ENCODE assay signal across 1 cellular context in genomic region chr1:206612129-206612876, GRCh38.
TF ChIP-seq lines count a peak whose summit lies in the region.

EIF2D (minus strand) TSS chr1:206612465; CDS start chr1:206612342, 123 bp downstream.

TF ChIP-seq in HepG2, 621 proteins besides CTCF, POLR2A, EP300 and RAD21 (continued from another document and continues in another):
- peak; percentile 50; the same call in 1 of the 2 replicates for TF ChIP-seq CAMTA2 (CRISPR knock-in tag; IDR thresholded peaks at IDR 0.05; ENCODE audit: borderline replicate concordance)
- TF ChIP-seq ZNF687 (CRISPR knock-in tag; IDR thresholded peaks at IDR 0.05): peak; percentile 96
- no peak; the same call in 1 of the 2 replicates for TF ChIP-seq NFE2L1 (CRISPR knock-in tag; IDR thresholded peaks at IDR 0.05; ENCODE audit: borderline replicate concordance)
- no peak; the same call in 1 of the 2 replicates for TF ChIP-seq WIZ (CRISPR knock-in tag; IDR thresholded peaks at IDR 0.05)
- peak; percentile 83; the same call in 1 of the 2 replicates for TF ChIP-seq KLF11 (CRISPR knock-in tag; IDR thresholded peaks at IDR 0.05)
- no peak for TF ChIP-seq SMAD9 (CRISPR knock-in tag; IDR thresholded peaks at IDR 0.05)
- TF ChIP-seq GTF3A (CRISPR knock-in tag; conservative IDR thresholded peaks at IDR 0.05): no peak
- peak; percentile 98 for TF ChIP-seq KMT2A (CRISPR knock-in tag; IDR thresholded peaks at IDR 0.05)
- TF ChIP-seq ZFP62 (CRISPR knock-in tag; IDR thresholded peaks at IDR 0.05): no peak
- peak; percentile 57; the same call in 1 of the 2 replicates for TF ChIP-seq GABPA (IDR thresholded peaks at IDR 0.05; ENCODE audit: low read depth, low read length)
- TF ChIP-seq GABPA (CRISPR knock-in tag; IDR thresholded peaks at IDR 0.05; ENCODE audit: low read depth): peak; percentile 79
- TF ChIP-seq ZNF34 (CRISPR knock-in tag; IDR thresholded peaks at IDR 0.05; ENCODE audit: borderline replicate concordance): peak; percentile 95; the same call in 1 of the 2 replicates
- peak; percentile 95 for TF ChIP-seq ZNF407 (CRISPR knock-in tag; IDR thresholded peaks at IDR 0.05; ENCODE audit: not compliant biosample characterization)
- peak; percentile 94 for TF ChIP-seq KMT2B (CRISPR knock-in tag; IDR thresholded peaks at IDR 0.05)
- no peak for TF ChIP-seq USF2 (IDR thresholded peaks at IDR 0.05; ENCODE audit: low read depth, low read length)
- no peak; the same call in 1 of the 2 replicates for TF ChIP-seq USF2 (CRISPR knock-in tag; IDR thresholded peaks at IDR 0.05; ENCODE audit: borderline replicate concordance)
- peak; percentile 87; the same call in 1 of the 3 replicates for TF ChIP-seq MXI1 (IDR thresholded peaks at IDR 0.05; ENCODE audit: borderline replicate concordance, low read depth, low read length)
- no peak for TF ChIP-seq ZNF432 (CRISPR knock-in tag; IDR thresholded peaks at IDR 0.05; ENCODE audit: borderline replicate concordance)
- no peak; the same call in 1 of the 2 replicates for TF ChIP-seq CENPT (CRISPR knock-in tag; IDR thresholded peaks at IDR 0.05; ENCODE audit: low read depth)
- peak; percentile 74 for TF ChIP-seq CHD2 (IDR thresholded peaks at IDR 0.05; ENCODE audit: low read depth, low read length)
- TF ChIP-seq ZNF83 (CRISPR knock-in tag; IDR thresholded peaks at IDR 0.05; ENCODE audit: borderline replicate concordance): 0 out of 2 replicates have a peak, but pooled peaks have one; percentile 35
- TF ChIP-seq NPAS2 (CRISPR knock-in tag; IDR thresholded peaks at IDR 0.05; ENCODE audit: borderline replicate concordance): no peak
- no peak for TF ChIP-seq RORA (CRISPR knock-in tag; IDR thresholded peaks at IDR 0.05)
- TF ChIP-seq JUN (CRISPR knock-in tag; IDR thresholded peaks at IDR 0.05): peak; percentile 40; the same call in 1 of the 2 replicates
- peak; percentile 68; the same call in 1 of the 2 replicates for TF ChIP-seq ZNF737 (CRISPR knock-in tag; IDR thresholded peaks at IDR 0.05; ENCODE audit: borderline replicate concordance)
- TF ChIP-seq HNRNPUL1 (IDR thresholded peaks at IDR 0.05; ENCODE audit: low read depth, low read length): peak; percentile 74; the same call in 1 of the 2 replicates
- TF ChIP-seq ZNF180 (CRISPR knock-in tag; IDR thresholded peaks at IDR 0.05; ENCODE audit: borderline replicate concordance, low read depth): 0 out of 2 replicates have a peak, but pooled peaks have one; percentile 21
- no peak for TF ChIP-seq PHB2 (IDR thresholded peaks at IDR 0.05; ENCODE audit: partially characterized antibody)
- no peak for TF ChIP-seq ZNF713 (CRISPR knock-in tag; IDR thresholded peaks at IDR 0.05)
- TF ChIP-seq AHR (CRISPR knock-in tag; IDR thresholded peaks at IDR 0.05): peak; percentile 98; the same call in 1 of the 2 replicates
- peak; percentile 91 for TF ChIP-seq PATZ1 (CRISPR knock-in tag; IDR thresholded peaks at IDR 0.05)
- TF ChIP-seq ZNF235 (CRISPR knock-in tag; IDR thresholded peaks at IDR 0.05; ENCODE audit: borderline replicate concordance): peak; percentile 90; the same call in 1 of the 2 replicates
- peak; percentile 99 for TF ChIP-seq KAT8 (CRISPR knock-in tag; IDR thresholded peaks at IDR 0.05)
- TF ChIP-seq CHCHD3 (CRISPR knock-in tag; IDR thresholded peaks at IDR 0.05): no peak
- 0 out of 2 replicates have a peak, but pooled peaks have one; percentile 73 for TF ChIP-seq ZFP36L2 (CRISPR knock-in tag; IDR thresholded peaks at IDR 0.05)
- peak; percentile 97 for TF ChIP-seq ETV6 (CRISPR knock-in tag; conservative IDR thresholded peaks at IDR 0.05)
- TF ChIP-seq CSRNP2 (CRISPR knock-in tag; conservative IDR thresholded peaks at IDR 0.05; ENCODE audit: low read depth): no peak
- peak; percentile 100 for TF ChIP-seq PHF8 (CRISPR knock-in tag; IDR thresholded peaks at IDR 0.05)
- TF ChIP-seq NR1H2 (CRISPR knock-in tag; IDR thresholded peaks at IDR 0.05; ENCODE audit: borderline replicate concordance, low read depth): no peak
- TF ChIP-seq TAF1 (CRISPR knock-in tag; IDR thresholded peaks at IDR 0.05): peak; percentile 99
- TF ChIP-seq ZBTB4 (CRISPR knock-in tag; IDR thresholded peaks at IDR 0.05; ENCODE audit: borderline replicate concordance): no peak
